In genomic region chr6:112939543-112939942, GRCh38 we compare ENCODE assay signal across 15 cellular contexts.
DNase-seq lines count a peak whose midpoint lies in the region; ATAC-seq, FAIRE-seq and TF ChIP-seq lines count a peak whose summit lies in the region.
"Had no signal": no experiment of that assay in that cellular context is flagged by ENCODE, and none has a peak within 500 bp of the region (broad histone marks: within the 10 kb centered on the region; RNA-seq: fewer than 3 reads in every experiment).

No MANE protein-coding gene starts in this region.

- H4K20me1 ChIP-seq in PC-3 (ENCODE audit: low read length), result no peaks in the 10 kb centered on the region

- no peaks in the 10 kb centered on the region for H3K79me2 ChIP-seq in PC-3 (ENCODE audit: low read length)

- intact Hi-C loops in PC-3 (cut with micrococcal nuclease), result no loop called here

- peaks cover 5% of the 10 kb centered on the region; the same call in 1 of the 2 replicates for H3K4me1 ChIP-seq in PC-3 (ENCODE audit: insufficient read depth, low read length)
- H3K4me1 ChIP-seq: left lung, SJCRH30 had no signal

- no peaks in the 10 kb centered on the region for H3K27me3 ChIP-seq in PC-3 (ENCODE audit: low read length)
- H3K27me3 ChIP-seq: heart right ventricle, left lung, SJCRH30 had no signal

- TF ChIP-seq POLR2A in GM12891 (IDR thresholded peaks at IDR 0.05; ENCODE audit: low read depth, low read length), result no peak

- no peak overlapping the region for H3K4me3 ChIP-seq in PC-3 (ENCODE audit: low read length)
- H3K4me3 ChIP-seq: heart right ventricle, left lung, SJCRH30, skin epidermis had no signal

- H3F3A ChIP-seq in PC-3 (ENCODE audit: low read length, unreplicated experiment), result no peaks in the 10 kb centered on the region

- no TSS peak for BruUV-seq in PC-3 (replicated peaks; lab: Mats Ljungman, UMichigan)

- H3K4me2 ChIP-seq in PC-3 (ENCODE audit: low read length), result no peak overlapping the region

- H3K36me3 ChIP-seq in PC-3 (ENCODE audit: low read depth, low read length), result no peaks in the 10 kb centered on the region
- H3K36me3 ChIP-seq: heart right ventricle, left lung, SJCRH30 had no signal

- DNase-seq in DMS79 treated with DMSO at 0.1 percent for 48 hours (lab: John Stamatoyannopoulos, UW) (peak; percentile 96), NCI-H1436 (lab: John Stamatoyannopoulos, UW) (peak; percentile 42), PC-3 (peak; percentile 6), kidney tubule cell (ENCODE audit: low spot score) (peak; percentile 9), GM12891 (ENCODE audit: insufficient read length, low spot score) (no peak), GM10266 (ENCODE audit: extremely low spot score) (no peak)
- DNase-seq: activated naive CD4-positive, alpha-beta T cell treated with anti-CD3 and anti-CD28 coated beads for 36 hours; C1 segment of cervical spinal cord; heart right ventricle; left lung; NCI-H524 had no signal

- no peaks in the 10 kb centered on the region for H3K9me2 ChIP-seq in PC-3 (replicated peaks; ENCODE audit: low read length)

- TF ChIP-seq CTCF in PC-3 (conservative IDR thresholded peaks at IDR 0.05; ENCODE audit: low read depth, low read length), result no peak
- no peak for TF ChIP-seq CTCF in GM10266 (IDR thresholded peaks at IDR 0.05; ENCODE audit: control insufficient read depth, insufficient read depth, low read depth, missing control alignments)

- no peak for ATAC-seq in PC-3
- ATAC-seq in GM18909 (IDR thresholded peaks at IDR 0.05; ENCODE audit: poor library complexity, unreplicated experiment), result no peak
- ATAC-seq in GM21423 (IDR thresholded peaks at IDR 0.05; ENCODE audit: unreplicated experiment), result no peak
- ATAC-seq: left lung had no signal

- CTCF ChIA-PET in PC-3 (lab: Charles Lee), result no interaction called here

- POLR2A ChIA-PET in PC-3 (lab: Charles Lee; ENCODE audit: unreplicated experiment), result no interaction called here

- no peak overlapping the region for H3K27ac ChIP-seq in PC-3 (ENCODE audit: low read length)
- H3K27ac ChIP-seq: heart right ventricle, left lung, SJCRH30, skin epidermis had no signal

- FAIRE-seq in GM12891 (lab: Jason Lieb, UNC), result no peak

- no peak overlapping the region for H3K9ac ChIP-seq in PC-3 (ENCODE audit: low read length)

- H2AFZ ChIP-seq in PC-3 (ENCODE audit: low read length), result no peak overlapping the region

- H3K9me3 ChIP-seq in PC-3 (ENCODE audit: low read length), result no peaks in the 10 kb centered on the region
- H3K9me3 ChIP-seq: heart right ventricle, left lung, SJCRH30 had no signal

TF ChIP-seq in GM12891, 5 proteins besides CTCF, POLR2A, EP300 and RAD21:
- no peak for TF ChIP-seq POLR2AphosphoS5 (IDR thresholded peaks at IDR 0.05; ENCODE audit: low read depth, low read length)
- no peak for TF ChIP-seq POU2F2 (IDR thresholded peaks at IDR 0.05; ENCODE audit: low read depth, low read length)
- no peak for TF ChIP-seq TAF1 (IDR thresholded peaks at IDR 0.05; ENCODE audit: low read depth, low read length)
- TF ChIP-seq SPI1 (IDR thresholded peaks at IDR 0.05; ENCODE audit: low read depth, low read length), result no peak

Comparison
In these comparisons a context has a peak if more than half of its experiments do, and no peak if none do; other contexts are left out.
1. DNase-seq: peak in DMS79 treated with DMSO at 0.1 percent for 48 hours (single experiment), NCI-H1436 (single experiment), PC-3 (single experiment) and kidney tubule cell (single experiment); none in GM12891 (single experiment) and GM10266 (single experiment).